9 cellular contexts compared by ENCODE assay signal in genomic region chr1:167669209-167670139, GRCh38. TPM values are rescaled to one million over a fixed set of nuclear protein-coding genes. Genes with fewer than 3 reads are reported as not detected.
DNase-seq lines count a peak whose midpoint lies in the region; ATAC-seq, FAIRE-seq and TF ChIP-seq lines count a peak whose summit lies in the region.
"Had no signal": no experiment of that assay in that cellular context is flagged by ENCODE, and none has a peak within 500 bp of the region (broad histone marks: within the 10 kb centered on the region; RNA-seq: fewer than 3 reads in every experiment).

No MANE protein-coding gene starts in this region.

- H3K27ac ChIP-seq in lower lobe of right lung, result no peak overlapping the region
- H3K27ac ChIP-seq: VCaP had no signal

- no peak for TF ChIP-seq CTCF in lower lobe of right lung (IDR thresholded peaks at IDR 0.05)

- DNase-seq in GM18507 (ENCODE audit: extremely low spot score, insufficient read length, low read depth) (no peak), MV-4-11 (lab: John Stamatoyannopoulos, UW) (peak; percentile 38), lower lobe of right lung (no peak), H4 (ENCODE audit: low spot score) (no peak), midbrain (lab: John Stamatoyannopoulos, UW) (no peak)
- DNase-seq in stimulated activated CD4-positive, alpha-beta T cell treated with anti-CD3 and anti-CD28 coated beads, Interleukin-12 subunit alpha, Interleukin-12 subunit beta, amount 100 ng/mL, for 4 hours, result no peak
- DNase-seq in activated CD4-positive, alpha-beta T cell treated with anti-CD3 and anti-CD28 coated beads, Interleukin-2, amount 50 U/mL, for 48 hours, result no peak

- H3K36me3 ChIP-seq in lower lobe of right lung, result no peaks in the 10 kb centered on the region

- H3K27me3 ChIP-seq in lower lobe of right lung (ENCODE audit: low read depth), result no peaks in the 10 kb centered on the region

- peak; percentile 69 for FAIRE-seq in GM18507 (lab: Jason Lieb, UNC)

- ATAC-seq in GM21528 (IDR thresholded peaks at IDR 0.05; ENCODE audit: low FRiP score, unreplicated experiment) (peak; percentile 61), lower lobe of right lung (peak; percentile 42 to 68)

- intact Hi-C loops in lower lobe of right lung (cut with DNase I), result no loop called here

- H3K4me1 ChIP-seq in lower lobe of right lung, result peaks cover 22% of the 10 kb centered on the region

- no peak overlapping the region for H3K4me3 ChIP-seq in lower lobe of right lung

- H3K9me3 ChIP-seq in lower lobe of right lung, result no peaks in the 10 kb centered on the region

RNA-seq across cellular contexts. Expression of gene RCSD1, which starts 39.4 kb away (rescaled TPM):
- total RNA-seq in lower lobe of right lung, result 20.7 TPM
- not detected in 2 replicates for total RNA-seq in H4 (2014; rRNA removed; shearing (Covaris generic))

RNA-seq across cellular contexts. Expression of gene MPZL1, which starts 52.3 kb away (rescaled TPM):
- 85.9 TPM for total RNA-seq in lower lobe of right lung
- total RNA-seq in H4 (2014; rRNA removed; shearing (Covaris generic)), result 59.2 and 76.5 TPM in 2 replicates

Comparison
In these comparisons a context has a peak if more than half of its experiments do, and no peak if none do; other contexts are left out.
1. RNA of gene RCSD1, which starts 39.4 kb away (total RNA-seq): 20.7 TPM in lower lobe of right lung (single experiment); not detected in H4; every median in the first group is over 10 times any median in the second.